16 cellular contexts compared by ENCODE assay signal in genomic region chr1:224632921-224633321, GRCh38. TPM values are rescaled to one million over a fixed set of nuclear protein-coding genes. Genes with fewer than 3 reads are reported as not detected.
DNase-seq lines count a peak whose midpoint lies in the region; ATAC-seq, FAIRE-seq and TF ChIP-seq lines count a peak whose summit lies in the region.
"Had no signal": no experiment of that assay in that cellular context is flagged by ENCODE, and none has a peak within 500 bp of the region (broad histone marks: within the 10 kb centered on the region; RNA-seq: fewer than 3 reads in every experiment).

No MANE protein-coding gene starts in this region.

- TF ChIP-seq EP300 in upper lobe of left lung (IDR thresholded peaks at IDR 0.05) = no peak

- no peak overlapping the region for H3K27ac Mint-ChIP-seq in effector memory CD8-positive, alpha-beta T cell
- H3K27ac Mint-ChIP-seq: activated T-cell treated with anti-CD3 and anti-CD28 coated beads, Interleukin-2, amount 50 U/mL, for 72 hours; stimulated activated effector memory CD8-positive, alpha-beta T cell treated with anti-CD3 and anti-CD28 coated beads, Interleukin-12 subunit alpha, Interleukin-12 subunit beta, amount 100 ng/mL, for 72 hours; T-helper 1 cell treated with Interleukin-12 subunit alpha and Interleukin-12 subunit beta and Interleukin-4 antibody, amounts not matched to agents 30 μg/mL and 1 μg/mL, for 36 hours had no signal

- WGBS in body of pancreas, 2 donors = 65 to 82% methylated on average over 8 of the region's 8 CpGs
- no CpG with 5 or more reads among the region's 8 CpGs for WGBS in mesendoderm (ENCODE audit: extremely low coverage, insufficient coverage, low lambda C conversion rate)
- 75 to 80% methylated on average over 8 of the region's 8 CpGs for WGBS in upper lobe of left lung, 2 donors

- H2AK5ac ChIP-seq in mesendoderm (ENCODE audit: low read length) = no peak overlapping the region

- peaks cover 5 to 7% of the 10 kb centered on the region in 2 donors for H3K4me1 Mint-ChIP-seq in effector memory CD8-positive, alpha-beta T cell (ENCODE audit: low read depth in 2 of 2)

- intact Hi-C loops in body of pancreas (cut with DNase I) = no loop called here

- H3K4me3 ChIP-seq in DND-41 (ENCODE audit: low read depth in 1 of 2, low read length in 2 of 2) (no peak overlapping the region), body of pancreas (no peak overlapping the region), mesendoderm (ENCODE audit: low read length) (no peak overlapping the region), upper lobe of left lung (no peak overlapping the region)
- H3K4me3 ChIP-seq: adrenal gland, right atrium auricular region had no signal

- peaks cover 18% of the 10 kb centered on the region for H3K4me1 ChIP-seq in DND-41 (ENCODE audit: insufficient read depth, low read length)
- peaks cover 50% of the 10 kb centered on the region for H3K4me1 ChIP-seq in body of pancreas
- H3K4me1 ChIP-seq in mesendoderm (ENCODE audit: control insufficient read depth, low read depth, low read length) = peaks cover 7% of the 10 kb centered on the region
- no peaks in the 10 kb centered on the region for H3K4me1 ChIP-seq in upper lobe of left lung
- H3K4me1 ChIP-seq: adrenal gland, right atrium auricular region had no signal

- no peak overlapping the region for H4K8ac ChIP-seq in mesendoderm (ENCODE audit: low read depth, low read length)

- H3K79me1 ChIP-seq in mesendoderm (ENCODE audit: low read length) = peaks cover 4% of the 10 kb centered on the region

- H3K27me3 ChIP-seq in DND-41 (ENCODE audit: insufficient read depth, low read length, poor library complexity) (no peaks in the 10 kb centered on the region), body of pancreas (no peaks in the 10 kb centered on the region), mesendoderm (ENCODE audit: insufficient read depth, low read length, poor library complexity) (no peaks in the 10 kb centered on the region), upper lobe of left lung (no peaks in the 10 kb centered on the region)
- H3K27me3 ChIP-seq: adrenal gland, right atrium auricular region had no signal

- DNase-seq in DND-41 (no peak), HTR-8/SVneo (ENCODE audit: insufficient read length, low spot score) (no peak), body of pancreas (no peak), mesendoderm (peak; percentile 74), upper lobe of left lung (no peak), erythroblast (lab: John Stamatoyannopoulos, UW) (no peak)
- no peak for DNase-seq in effector memory CD8-positive, alpha-beta T cell
- DNase-seq: activated T-cell treated with anti-CD3 and anti-CD28 coated beads, Interleukin-2, amount 50 U/mL, for 72 hours; NCI-H2227 treated with DMSO at 0.1 percent for 48 hours; stimulated activated CD4-positive, alpha-beta T cell treated with anti-CD3 and anti-CD28 coated beads, Interleukin-4, amount 100 ng/mL, for 24 hours had no signal

- H3K27me3 Mint-ChIP-seq in effector memory CD8-positive, alpha-beta T cell = peaks cover 24 to 44% of the 10 kb centered on the region in 2 donors

- H3K56ac ChIP-seq in mesendoderm (ENCODE audit: low read length) = peak overlapping the region; percentile 11

- no peak overlapping the region for H3K27ac ChIP-seq in DND-41 (ENCODE audit: low read length)
- H3K27ac ChIP-seq in body of pancreas = peak overlapping the region; percentile 15 to 79 (median 62)
- no peak overlapping the region for H3K27ac ChIP-seq in mesendoderm (ENCODE audit: low read depth, low read length)
- no peak overlapping the region for H3K27ac ChIP-seq in upper lobe of left lung
- H3K27ac ChIP-seq: adrenal gland, right atrium auricular region had no signal

- TF ChIP-seq POLR2A in body of pancreas (IDR thresholded peaks at IDR 0.05) = no peak
- no peak for TF ChIP-seq POLR2A in upper lobe of left lung (IDR thresholded peaks at IDR 0.05)
- no peak for TF ChIP-seq POLR2A in erythroblast (IDR thresholded peaks at IDR 0.05; ENCODE audit: low read length)

- TF ChIP-seq CTCF in DND-41 (IDR thresholded peaks at IDR 0.05; ENCODE audit: borderline replicate concordance, extremely low read depth, low read length, poor library complexity, severe bottlenecking) = no peak
- TF ChIP-seq CTCF in body of pancreas (IDR thresholded peaks at IDR 0.05) = peak in 1 of 7 experiments; percentile 7
- TF ChIP-seq CTCF in upper lobe of left lung (IDR thresholded peaks at IDR 0.05) = no peak

- peak; percentile 53 for ATAC-seq in DND-41 (ENCODE audit: insufficient read depth, low read depth)
- peak; percentile 2 for ATAC-seq in body of pancreas
- no peak for ATAC-seq in effector memory CD8-positive, alpha-beta T cell (replicated peaks)
- ATAC-seq in upper lobe of left lung (ENCODE audit: low FRiP score in 2 of 2) = no peak
- no peak for ATAC-seq in GM19328 (IDR thresholded peaks at IDR 0.05; ENCODE audit: unreplicated experiment)
- ATAC-seq: activated T-cell treated with anti-CD3 and anti-CD28 coated beads, Interleukin-2, amount 50 U/mL, for 72 hours; Panc1; stimulated activated effector memory CD8-positive, alpha-beta T cell treated with anti-CD3 and anti-CD28 coated beads, Interleukin-12 subunit alpha, Interleukin-12 subunit beta, amount 100 ng/mL, for 72 hours had no signal

- H3K9me3 Mint-ChIP-seq in effector memory CD8-positive, alpha-beta T cell = no peaks in the 10 kb centered on the region
- H3K9me3 Mint-ChIP-seq: activated T-cell treated with anti-CD3 and anti-CD28 coated beads, Interleukin-2, amount 50 U/mL, for 72 hours; stimulated activated effector memory CD8-positive, alpha-beta T cell treated with anti-CD3 and anti-CD28 coated beads, Interleukin-12 subunit alpha, Interleukin-12 subunit beta, amount 100 ng/mL, for 72 hours; T-helper 1 cell treated with Interleukin-12 subunit alpha and Interleukin-12 subunit beta and Interleukin-4 antibody, amounts not matched to agents 30 μg/mL and 1 μg/mL, for 36 hours had no signal

- H3K4ac ChIP-seq in mesendoderm (ENCODE audit: low read depth, low read length) = peak overlapping the region; percentile 39

- H2BK15ac ChIP-seq in mesendoderm (replicated peaks; ENCODE audit: low read depth) = no peak overlapping the region

- H3K9ac ChIP-seq in DND-41 (ENCODE audit: low read depth, low read length) (no peak overlapping the region), mesendoderm (ENCODE audit: low read length) (no peak overlapping the region)

- no peak overlapping the region for H2BK120ac ChIP-seq in mesendoderm (ENCODE audit: low read depth, low read length)

- H3K4me3 Mint-ChIP-seq in effector memory CD8-positive, alpha-beta T cell = no peak overlapping the region
- H3K4me3 Mint-ChIP-seq: activated T-cell treated with anti-CD3 and anti-CD28 coated beads, Interleukin-2, amount 50 U/mL, for 72 hours; stimulated activated effector memory CD8-positive, alpha-beta T cell treated with anti-CD3 and anti-CD28 coated beads, Interleukin-12 subunit alpha, Interleukin-12 subunit beta, amount 100 ng/mL, for 72 hours; T-helper 1 cell treated with Interleukin-12 subunit alpha and Interleukin-12 subunit beta and Interleukin-4 antibody, amounts not matched to agents 30 μg/mL and 1 μg/mL, for 36 hours had no signal

- H2AFZ ChIP-seq in DND-41 (ENCODE audit: low read depth, low read length) = no peak overlapping the region

- H3K4me2 ChIP-seq in DND-41 (ENCODE audit: insufficient read depth, low read length) = no peak overlapping the region
- H3K4me2 ChIP-seq in mesendoderm (ENCODE audit: low read length) = no peak overlapping the region

- no peak overlapping the region for H2BK5ac ChIP-seq in mesendoderm (ENCODE audit: low read length)

- H3K18ac ChIP-seq in mesendoderm (ENCODE audit: low read length) = peak overlapping the region; percentile 41

- H3K23ac ChIP-seq in mesendoderm (ENCODE audit: low read length) = no peak overlapping the region

- H3K36me3 ChIP-seq in DND-41 (ENCODE audit: insufficient read depth, low read length) = peaks cover 8% of the 10 kb centered on the region
- H3K36me3 ChIP-seq in body of pancreas (replicated peaks in 1 of 2; ENCODE audit: insufficient read depth in 1 of 2, low read depth in 2 of 2) = no peaks in the 10 kb centered on the region
- no peaks in the 10 kb centered on the region for H3K36me3 ChIP-seq in mesendoderm (ENCODE audit: control insufficient read depth, insufficient read depth, low read length)
- H3K36me3 ChIP-seq in upper lobe of left lung = no peaks in the 10 kb centered on the region
- H3K36me3 ChIP-seq: adrenal gland, right atrium auricular region had no signal

- no peaks in the 10 kb centered on the region for H3K36me3 Mint-ChIP-seq in effector memory CD8-positive, alpha-beta T cell (ENCODE audit: insufficient read depth)
- H3K36me3 Mint-ChIP-seq: stimulated activated effector memory CD8-positive, alpha-beta T cell treated with anti-CD3 and anti-CD28 coated beads, Interleukin-12 subunit alpha, Interleukin-12 subunit beta, amount 100 ng/mL, for 72 hours had no signal

- peaks cover 9% of the 10 kb centered on the region; the same call in 1 of the 2 replicates for H3K79me2 ChIP-seq in DND-41 (ENCODE audit: insufficient read depth, low read length)
- H3K79me2 ChIP-seq in mesendoderm (ENCODE audit: control insufficient read depth, insufficient read depth, low read length) = peaks cover 9% of the 10 kb centered on the region

- H4K20me1 ChIP-seq in DND-41 (ENCODE audit: insufficient read depth, low read length) = peaks cover 8% of the 10 kb centered on the region; the same call in 1 of the 2 replicates

- no peaks in the 10 kb centered on the region for H3K9me3 ChIP-seq in DND-41 (ENCODE audit: insufficient read depth, low read length, severe bottlenecking)
- no peaks in the 10 kb centered on the region for H3K9me3 ChIP-seq in body of pancreas
- no peaks in the 10 kb centered on the region for H3K9me3 ChIP-seq in upper lobe of left lung
- H3K9me3 ChIP-seq: adrenal gland, right atrium auricular region had no signal

- peak; percentile 20 for FAIRE-seq in HTR-8/SVneo (lab: Jason Lieb, UNC)

- H4K5ac ChIP-seq in mesendoderm (ENCODE audit: low read length) = no peak overlapping the region

RNA-seq across cellular contexts. Expression of gene CNIH3, which starts 16.8 kb away (rescaled TPM):
- total RNA-seq in body of pancreas (10 to 100 TPM in 1 of 2 donors, 1 to 10 TPM in 1; 7.9 to 15.3 TPM), upper lobe of left lung (1 to 10 TPM in 5 of 6 donors, under 1 TPM in 1; 0.39 to 4.2 (median 2.1) TPM)
- 7.9 TPM for polyA plus RNA-seq in mesendoderm (2013, experiment 1 of 2)
- 8.2 TPM for polyA plus RNA-seq in mesendoderm (2013, experiment 2 of 2)

Comparison
In these comparisons a context has a peak if more than half of its experiments do, and no peak if none do; other contexts are left out.
1. ATAC-seq: peak in DND-41 (single experiment) and body of pancreas (single experiment); none in effector memory CD8-positive, alpha-beta T cell (single experiment), upper lobe of left lung (0 of 2) and GM19328 (single experiment).
2. H3K27ac ChIP-seq: peak in body of pancreas (4 of 4); none in DND-41 (single experiment), mesendoderm (single experiment) and upper lobe of left lung (0 of 4).